In the genomic region with DNA sequence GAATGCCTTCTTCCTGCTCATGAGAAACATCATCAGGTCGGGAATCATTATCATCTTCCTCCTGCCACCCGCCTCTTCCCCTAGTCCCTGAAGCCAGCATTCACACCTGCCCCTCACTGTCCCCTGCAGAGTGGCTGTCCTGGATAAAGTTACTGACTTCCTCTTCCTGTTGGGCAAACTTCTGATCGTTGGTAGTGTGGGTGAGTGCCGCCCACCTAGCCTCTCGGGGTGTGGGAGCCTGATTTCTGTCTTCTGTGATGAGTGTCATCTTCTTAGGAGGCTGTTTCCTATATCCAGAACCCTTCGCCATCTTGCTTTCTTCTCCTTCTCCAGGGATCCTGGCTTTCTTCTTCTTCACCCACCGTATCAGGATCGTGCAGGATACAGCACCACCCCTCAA, we compare ENCODE assay signal across 1 cellular context.
TF ChIP-seq lines count a peak whose summit lies in the region.

No MANE protein-coding gene starts in this region.

TF ChIP-seq in HEK293, 187 proteins besides CTCF, POLR2A, EP300 and RAD21:
- peak; percentile 83 for TF ChIP-seq EGR2 (tag by site-specific recombination; IDR thresholded peaks at IDR 0.05; ENCODE audit: low read depth)
- peak; percentile 73 for TF ChIP-seq ZFHX2 (tag by site-specific recombination; conservative IDR thresholded peaks at IDR 0.05)
- TF ChIP-seq, protein P1, sequence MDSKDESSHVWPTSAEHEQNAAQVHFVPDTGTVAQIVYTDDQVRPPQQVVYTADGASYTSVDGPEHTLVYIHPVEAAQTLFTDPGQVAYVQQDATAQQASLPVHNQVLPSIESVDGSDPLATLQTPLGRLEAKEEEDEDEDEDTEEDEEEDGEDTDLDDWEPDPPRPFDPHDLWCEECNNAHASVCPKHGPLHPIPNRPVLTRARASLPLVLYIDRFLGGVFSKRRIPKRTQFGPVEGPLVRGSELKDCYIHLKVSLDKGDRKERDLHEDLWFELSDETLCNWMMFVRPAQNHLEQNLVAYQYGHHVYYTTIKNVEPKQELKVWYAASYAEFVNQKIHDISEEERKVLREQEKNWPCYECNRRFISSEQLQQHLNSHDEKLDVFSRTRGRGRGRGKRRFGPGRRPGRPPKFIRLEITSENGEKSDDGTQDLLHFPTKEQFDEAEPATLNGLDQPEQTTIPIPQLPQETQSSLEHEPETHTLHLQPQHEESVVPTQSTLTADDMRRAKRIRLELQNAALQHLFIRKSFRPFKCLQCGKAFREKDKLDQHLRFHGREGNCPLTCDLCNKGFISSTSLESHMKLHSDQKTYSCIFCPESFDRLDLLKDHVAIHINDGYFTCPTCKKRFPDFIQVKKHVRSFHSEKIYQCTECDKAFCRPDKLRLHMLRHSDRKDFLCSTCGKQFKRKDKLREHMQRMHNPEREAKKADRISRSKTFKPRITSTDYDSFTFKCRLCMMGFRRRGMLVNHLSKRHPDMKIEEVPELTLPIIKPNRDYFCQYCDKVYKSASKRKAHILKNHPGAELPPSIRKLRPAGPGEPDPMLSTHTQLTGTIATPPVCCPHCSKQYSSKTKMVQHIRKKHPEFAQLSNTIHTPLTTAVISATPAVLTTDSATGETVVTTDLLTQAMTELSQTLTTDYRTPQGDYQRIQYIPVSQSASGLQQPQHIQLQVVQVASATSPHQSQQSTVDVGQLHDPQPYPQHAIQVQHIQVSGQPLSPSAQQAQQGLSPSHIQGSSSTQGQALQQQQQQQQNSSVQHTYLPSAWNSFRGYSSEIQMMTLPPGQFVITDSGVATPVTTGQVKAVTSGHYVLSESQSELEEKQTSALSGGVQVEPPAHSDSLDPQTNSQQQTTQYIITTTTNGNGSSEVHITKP (tag by site-specific recombination; IDR thresholded peaks at IDR 0.05): 0 out of 2 replicates have a peak, but pooled peaks have one; percentile 26
- TF ChIP-seq ZNF169 (tag by site-specific recombination; IDR thresholded peaks at IDR 0.05): no peak
- TF ChIP-seq ZNF660 (tag by site-specific recombination; IDR thresholded peaks at IDR 0.05): no peak
- TF ChIP-seq PBX3 (CRISPR knock-in tag; IDR thresholded peaks at IDR 0.05): no peak
- no peak for TF ChIP-seq ZNF202 (tag by site-specific recombination; IDR thresholded peaks at IDR 0.05; ENCODE audit: borderline replicate concordance)
- TF ChIP-seq ZBTB8A (tag by site-specific recombination; IDR thresholded peaks at IDR 0.05): no peak
- no peak for TF ChIP-seq ZNF560 (tag by site-specific recombination; IDR thresholded peaks at IDR 0.05; ENCODE audit: borderline replicate concordance)
